In genomic region chr5:112918679-112919078, GRCh38 we compare ENCODE assay signal across 1 cellular context.
TF ChIP-seq lines count a peak whose summit lies in the region.

No MANE protein-coding gene starts in this region.

TF ChIP-seq in HepG2, 621 proteins besides CTCF, POLR2A, EP300 and RAD21:
- TF ChIP-seq ZNF674 (CRISPR knock-in tag; IDR thresholded peaks at IDR 0.05; ENCODE audit: low read depth) (no peak), CSRNP2 (CRISPR knock-in tag; conservative IDR thresholded peaks at IDR 0.05; ENCODE audit: low read depth) (no peak), E2F1 (CRISPR knock-in tag; IDR thresholded peaks at IDR 0.05) (no peak), FOXM1 (CRISPR knock-in tag; IDR thresholded peaks at IDR 0.05) (no peak), ZFP37 (CRISPR knock-in tag; IDR thresholded peaks at IDR 0.05; ENCODE audit: borderline replicate concordance) (no peak), EEA1 (CRISPR knock-in tag; IDR thresholded peaks at IDR 0.05; ENCODE audit: borderline replicate concordance) (no peak), MAFG (CRISPR knock-in tag; IDR thresholded peaks at IDR 0.05) (no peak), ZNF337 (CRISPR knock-in tag; IDR thresholded peaks at IDR 0.05; ENCODE audit: borderline replicate concordance, low read depth) (no peak), ZNF510 (CRISPR knock-in tag; IDR thresholded peaks at IDR 0.05; ENCODE audit: low read depth) (no peak), DNMT3B (CRISPR knock-in tag; conservative IDR thresholded peaks at IDR 0.05) (no peak), SMARCE1 (IDR thresholded peaks at IDR 0.05; ENCODE audit: borderline replicate concordance) (no peak), CBX2 (IDR thresholded peaks at IDR 0.05; ENCODE audit: low read depth, low read length) (no peak), CBX2 (CRISPR knock-in tag; IDR thresholded peaks at IDR 0.05; ENCODE audit: low read depth) (no peak), NFKBIZ (CRISPR knock-in tag; IDR thresholded peaks at IDR 0.05) (no peak), ZNF496 (CRISPR knock-in tag; IDR thresholded peaks at IDR 0.05; ENCODE audit: insufficient replicate concordance) (no peak)
